ENCODE assay signal across 8 cellular contexts in the genomic region with DNA sequence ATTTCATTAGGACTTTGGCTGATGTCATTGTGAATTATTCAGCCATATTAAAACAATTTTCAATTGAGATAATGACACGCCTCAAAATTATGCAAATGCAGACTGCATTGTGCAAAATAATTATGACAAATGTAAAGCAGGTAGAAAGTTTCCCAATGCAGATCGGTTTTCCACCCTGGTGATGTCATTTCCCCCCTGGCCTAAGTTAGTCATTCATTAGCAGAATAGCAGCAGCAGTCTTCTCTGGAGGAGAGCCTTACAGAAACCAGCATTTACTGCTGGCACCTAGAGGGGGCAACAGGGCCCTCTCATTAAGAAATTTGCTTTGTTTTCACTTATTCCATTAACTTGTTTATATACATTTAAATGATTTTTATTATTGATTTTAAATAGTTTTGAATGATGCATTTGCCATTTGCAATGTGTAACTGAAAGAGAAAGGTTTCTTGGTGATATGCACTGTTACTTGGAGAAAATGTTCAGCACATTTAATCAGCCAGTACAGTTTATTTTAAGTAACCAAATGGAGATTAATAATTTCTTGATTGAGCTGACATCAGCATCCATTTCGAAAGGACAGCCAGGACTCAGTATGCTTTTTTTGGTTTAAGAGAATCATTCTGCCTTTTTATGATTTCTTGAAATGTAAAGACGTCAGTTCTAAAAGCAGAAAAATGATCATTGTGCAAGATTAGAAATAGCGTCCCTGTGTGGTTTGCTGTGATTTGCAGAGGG. TPM values are rescaled to one million over a fixed set of nuclear protein-coding genes. Genes with fewer than 3 reads are reported as not detected.
DNase-seq lines count a peak whose midpoint lies in the region; ATAC-seq and TF ChIP-seq lines count a peak whose summit lies in the region.

No MANE protein-coding gene starts in this region.

- peaks cover 16% of the 10 kb centered on the region for H3K4me1 Mint-ChIP-seq in GM23338
- peaks cover 12 to 44% (median 28%) of the 10 kb centered on the region in 4 donors for H3K4me1 Mint-ChIP-seq in naive thymus-derived CD8-positive, alpha-beta T cell

- TF ChIP-seq CTCF in GM23338 (conservative IDR thresholded peaks at IDR 0.05; ENCODE audit: low read depth in 2 of 2) = peak; percentile 28 to 34; a peak in 2 of 4 replicates

- H3K27ac ChIP-seq in GM23338 (ENCODE audit: low read depth) = no peak overlapping the region

- H3K27me3 ChIP-seq in GM23338 (ENCODE audit: insufficient read depth) (peaks cover 21% of the 10 kb centered on the region), endocrine pancreas (ENCODE audit: control insufficient read depth, insufficient read depth, low read length) (no peaks in the 10 kb centered on the region)

- POLR2A ChIA-PET in naive thymus-derived CD8-positive, alpha-beta T cell (lab: Charles Lee) = interaction anchor here (0.9 kb wide), 2 partner anchors 39 to 139 kb away, joined by 3 read pairs; no protein-coding TSS in a partner anchor

- no peaks in the 10 kb centered on the region; the same call in 2 of the 3 replicates for H3K36me3 Mint-ChIP-seq in GM23338 (ENCODE audit: low read depth)
- peaks cover 0 to 3% (median 3%) of the 10 kb centered on the region in 3 donors for H3K36me3 Mint-ChIP-seq in naive thymus-derived CD8-positive, alpha-beta T cell

- peak; percentile 25 for ATAC-seq in GM23338
- ATAC-seq in naive thymus-derived CD8-positive, alpha-beta T cell = no peak

- H3K9ac ChIP-seq in endocrine pancreas (ENCODE audit: control insufficient read depth, insufficient read depth, low read length) = no peak overlapping the region

- no peaks in the 10 kb centered on the region for H3K9me3 ChIP-seq in endocrine pancreas (ENCODE audit: control insufficient read depth, low read length)

- H4K20me1 ChIP-seq in GM23338 (replicated peaks; ENCODE audit: insufficient read depth) = no peaks in the 10 kb centered on the region

- H3K4me1 ChIP-seq in GM23338 (ENCODE audit: insufficient read depth) (peaks cover 9% of the 10 kb centered on the region), endocrine pancreas (ENCODE audit: control insufficient read depth, insufficient read depth, low read length) (peaks cover 15% of the 10 kb centered on the region)

- H3K9me3 Mint-ChIP-seq in GM23338 = no peaks in the 10 kb centered on the region
- no peaks in the 10 kb centered on the region for H3K9me3 Mint-ChIP-seq in naive thymus-derived CD8-positive, alpha-beta T cell

- H3K4me3 ChIP-seq in GM23338 (peak overlapping the region; percentile 76), endocrine pancreas (ENCODE audit: control insufficient read depth, insufficient read depth, low read length) (peak overlapping the region; percentile 90)

- peak overlapping the region; percentile 99 for H3K4me2 ChIP-seq in GM23338

- no peak overlapping the region for H3K27ac Mint-ChIP-seq in GM23338
- peak overlapping the region in 8 of 10 donors; percentile 59 to 97 (median 94) for H3K27ac Mint-ChIP-seq in naive thymus-derived CD8-positive, alpha-beta T cell

- no peaks in the 10 kb centered on the region for H3F3A ChIP-seq in GM23338 (replicated peaks; ENCODE audit: low read depth)

- H3K79me2 ChIP-seq in GM23338 (replicated peaks; ENCODE audit: insufficient read depth) = no peaks in the 10 kb centered on the region; the same call in 1 of the 2 replicates

- peak overlapping the region; percentile 93 for H3K4me3 Mint-ChIP-seq in GM23338
- peak overlapping the region; percentile 83 to 96 (median 93) for H3K4me3 Mint-ChIP-seq in naive thymus-derived CD8-positive, alpha-beta T cell

- H3K9me2 ChIP-seq in GM23338 (ENCODE audit: insufficient read depth) = no peaks in the 10 kb centered on the region

- H3K36me3 ChIP-seq in GM23338 (ENCODE audit: insufficient read depth) = no peaks in the 10 kb centered on the region
- no peaks in the 10 kb centered on the region for H3K36me3 ChIP-seq in endocrine pancreas (ENCODE audit: control insufficient read depth, insufficient read depth, low read length)

- H2AFZ ChIP-seq in GM23338 = no peak overlapping the region

- H3K27me3 Mint-ChIP-seq in GM23338 (ENCODE audit: insufficient read depth, low read depth, poor library complexity) = peaks cover 25% of the 10 kb centered on the region
- H3K27me3 Mint-ChIP-seq in naive thymus-derived CD8-positive, alpha-beta T cell = peaks cover 0 to 4% (median 0%) of the 10 kb centered on the region in 5 donors

- DNase-seq in SIG-M5 treated with dmso at 0.1 percent for 504 hours (lab: John Stamatoyannopoulos, UW; ENCODE audit: unreplicated experiment) = peak; percentile 70
- DNase-seq in SIG-M5 (lab: John Stamatoyannopoulos, UW) = no peak
- peak; percentile 48 for DNase-seq in GM23338 (ENCODE audit: low spot score)
- DNase-seq in LHCN-M2 (ENCODE audit: low read depth) = peak; percentile 81
- DNase-seq in activated CD4-positive, CD25-positive, alpha-beta regulatory T cell treated with anti-CD3 and anti-CD28 coated beads, Interleukin-2, amount 50 U/mL, for 72 hours = peak; percentile 37
- DNase-seq in naive thymus-derived CD8-positive, alpha-beta T cell = peak in 2 of 10 donors; percentile 12
- DNase-seq in SK-N-DZ (ENCODE audit: low spot score) = no peak

TF ChIP-seq in GM23338, 12 proteins besides CTCF, POLR2A, EP300 and RAD21 (continues in another document):
- TF ChIP-seq ZNF331 (CRISPR knock-in tag; IDR thresholded peaks at IDR 0.05; ENCODE audit: low read depth) (no peak), CREB1 (CRISPR knock-in tag; IDR thresholded peaks at IDR 0.05; ENCODE audit: low read depth) (no peak), JUNB (IDR thresholded peaks at IDR 0.05; ENCODE audit: unreplicated experiment) (no peak), REST (IDR thresholded peaks at IDR 0.05; ENCODE audit: unreplicated experiment) (no peak), STAT1 (IDR thresholded peaks at IDR 0.05; ENCODE audit: unreplicated experiment) (no peak), NANOG (IDR thresholded peaks at IDR 0.05; ENCODE audit: borderline replicate concordance) (no peak)
- TF ChIP-seq, protein P1, sequence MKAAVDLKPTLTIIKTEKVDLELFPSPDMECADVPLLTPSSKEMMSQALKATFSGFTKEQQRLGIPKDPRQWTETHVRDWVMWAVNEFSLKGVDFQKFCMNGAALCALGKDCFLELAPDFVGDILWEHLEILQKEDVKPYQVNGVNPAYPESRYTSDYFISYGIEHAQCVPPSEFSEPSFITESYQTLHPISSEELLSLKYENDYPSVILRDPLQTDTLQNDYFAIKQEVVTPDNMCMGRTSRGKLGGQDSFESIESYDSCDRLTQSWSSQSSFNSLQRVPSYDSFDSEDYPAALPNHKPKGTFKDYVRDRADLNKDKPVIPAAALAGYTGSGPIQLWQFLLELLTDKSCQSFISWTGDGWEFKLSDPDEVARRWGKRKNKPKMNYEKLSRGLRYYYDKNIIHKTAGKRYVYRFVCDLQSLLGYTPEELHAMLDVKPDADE (IDR thresholded peaks at IDR 0.05) = no peak

RNA-seq across cellular contexts. Expression of gene ARID5B, which starts 3.4 kb away (rescaled TPM):
- 1.3 and 1.5 TPM in 2 replicates for total RNA-seq in GM23338 (2014; rRNA removed; shearing (Covaris generic))
- polyA plus RNA-seq in GM23338 (2016; fragmentation: Nextera tagmentation; extraction: Ambion mirVana) = 1.6 and 2.2 TPM in 2 replicates
- 11.0 and 17.4 TPM in 2 replicates for total RNA-seq in LHCN-M2 (2014; rRNA removed)
- polyA plus RNA-seq in LHCN-M2 (2012) = 10.1 TPM
- total RNA-seq in naive thymus-derived CD8-positive, alpha-beta T cell = 10 to 100 TPM in 1 of 2 experiments, 1 to 10 TPM in 1; 9.6 to 12.4 TPM
- 10 to 100 TPM; 12.6 to 22.5 (median 16.2) TPM for polyA plus RNA-seq in naive thymus-derived CD8-positive, alpha-beta T cell
- polyA plus RNA-seq in SK-N-DZ (2014; cell fraction: cytosol; rRNA removed) = 0.42 and 0.48 TPM in 2 replicates
- 0.17 and 0.44 TPM in 2 replicates for polyA plus RNA-seq in SK-N-DZ (2014; cell fraction: nucleus; rRNA removed)

Comparison
In these comparisons a context has a peak if more than half of its experiments do, and no peak if none do; other contexts are left out.
1. DNase-seq: peak in SIG-M5 treated with dmso at 0.1 percent for 504 hours (single experiment), GM23338 (single experiment), LHCN-M2 (single experiment) and activated CD4-positive, CD25-positive, alpha-beta regulatory T cell treated with anti-CD3 and anti-CD28 coated beads, Interleukin-2, amount 50 U/mL, for 72 hours (single experiment); none in SIG-M5 (single experiment) and SK-N-DZ (single experiment).